9 cellular contexts compared by ENCODE assay signal in the genomic region with DNA sequence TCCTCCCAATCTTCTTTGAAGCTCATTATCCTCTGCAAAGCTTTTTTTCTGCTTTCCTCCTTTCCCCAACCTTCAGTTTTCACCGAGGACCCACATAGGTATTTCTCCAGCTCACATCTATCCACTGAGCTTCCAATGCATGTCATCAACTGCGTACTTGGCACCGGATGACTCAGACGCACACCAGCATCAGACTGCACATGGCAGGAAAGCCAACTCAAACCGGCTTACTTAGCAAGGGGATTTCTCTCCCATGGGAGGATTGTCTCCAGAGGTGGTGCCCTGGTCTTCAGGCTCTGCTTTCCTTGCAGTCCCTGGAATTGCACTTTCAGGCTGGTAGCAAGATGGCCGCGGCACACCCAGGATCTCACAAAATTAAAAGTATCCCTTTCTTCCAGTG. TPM values are rescaled to one million over a fixed set of nuclear protein-coding genes. Genes with fewer than 3 reads are reported as not detected.
DNase-seq lines count a peak whose midpoint lies in the region; ATAC-seq and TF ChIP-seq lines count a peak whose summit lies in the region.
"Had no signal": no experiment of that assay in that cellular context is flagged by ENCODE, and none has a peak within 500 bp of the region (broad histone marks: within the 10 kb centered on the region; RNA-seq: fewer than 3 reads in every experiment).

No MANE protein-coding gene starts in this region.

- in situ Hi-C loops in astrocyte of the spinal cord (cut with HindIII; ENCODE audit: low sequenced_read_pairs) = loop anchor here (5.0 kb wide), 1 partner anchor 47 kb away; no protein-coding TSS in a partner anchor
- in situ Hi-C loops in transverse colon (cut with MboI; ENCODE audit: low pct_ligation_motif_present in 1 of 4, low pct_unique_long_range_greater_than_20kb in 1 of 4, low sequenced_read_pairs in 3 of 4) = no loop called here

- H3K27me3 ChIP-seq in lower lobe of right lung (ENCODE audit: low read depth) (no peaks in the 10 kb centered on the region), transverse colon (no peaks in the 10 kb centered on the region)

- 73 to 81% methylated on average over 5 to 7 of the region's 7 CpGs for WGBS in transverse colon (ENCODE audit: low coverage in 1 of 2), 2 donors

- H3K36me3 ChIP-seq in lower lobe of right lung (peaks cover 1% of the 10 kb centered on the region), transverse colon (no peaks in the 10 kb centered on the region)

- intact Hi-C loops in lower lobe of right lung (cut with DNase I) = no loop called here
- intact Hi-C loops in transverse colon (cut with DNase I; ENCODE audit: low total_unique reads) = no loop called here

- ATAC-seq in lower lobe of right lung = no peak

- H3K27ac ChIP-seq in lower lobe of right lung (peak overlapping the region; percentile 93), transverse colon (peak overlapping the region; percentile 88 to 99 (median 96))
- H3K27ac ChIP-seq: SK-N-MC had no signal

- H3K4me1 ChIP-seq in lower lobe of right lung = peaks cover 26% of the 10 kb centered on the region
- peaks cover 19 to 35% (median 28%) of the 10 kb centered on the region in 4 donors for H3K4me1 ChIP-seq in transverse colon

- DNase-seq in activated CD4-positive, alpha-beta T cell treated with anti-CD3 and anti-CD28 coated beads for 48 hours = peak; percentile 26
- no peak for DNase-seq in activated CD4-positive, alpha-beta T cell treated with anti-CD3 and anti-CD28 coated beads, Interleukin-2, amount 50 U/mL, for 1 hour
- peak; percentile 39 for DNase-seq in astrocyte of the spinal cord (ENCODE audit: low read depth, low spot score)
- DNase-seq in lower lobe of right lung = no peak
- no peak for DNase-seq in transverse colon
- no peak for DNase-seq in iPS-NIHi7 (ENCODE audit: extremely low spot score)
- DNase-seq in NCI-H146 treated with DMSO at 0.1 percent for 48 hours (lab: John Stamatoyannopoulos, UW; ENCODE audit: unreplicated experiment) = no peak
- DNase-seq in cerebellum (ENCODE audit: low spot score) = no peak

- H3K9me3 ChIP-seq in lower lobe of right lung (no peaks in the 10 kb centered on the region), transverse colon (no peaks in the 10 kb centered on the region)

- no peak overlapping the region for H3K4me3 ChIP-seq in astrocyte of the spinal cord (ENCODE audit: low read depth, low read length)
- no peak overlapping the region for H3K4me3 ChIP-seq in lower lobe of right lung
- no peak overlapping the region for H3K4me3 ChIP-seq in transverse colon

- no peak for TF ChIP-seq EP300 in transverse colon (IDR thresholded peaks at IDR 0.05; ENCODE audit: low read depth)

- no peak for TF ChIP-seq POLR2A in transverse colon (IDR thresholded peaks at IDR 0.05)

- TF ChIP-seq CTCF in astrocyte of the spinal cord (IDR thresholded peaks at IDR 0.05; ENCODE audit: low read depth, low read length) (no peak), lower lobe of right lung (IDR thresholded peaks at IDR 0.05) (no peak), transverse colon (IDR thresholded peaks at IDR 0.05) (no peak)

RNA-seq across cellular contexts. Expression of a gene that starts 1.7 kb away (rescaled TPM):
- total RNA-seq in lower lobe of right lung (43.7 TPM), transverse colon (10 to 100 TPM; 37.0 to 68.7 (median 50.5) TPM), cerebellum (46.1 TPM)

Comparison
In these comparisons a context has a peak if more than half of its experiments do, and no peak if none do; other contexts are left out.
1. DNase-seq: peak in activated CD4-positive, alpha-beta T cell treated with anti-CD3 and anti-CD28 coated beads for 48 hours (single experiment) and astrocyte of the spinal cord (single experiment); none in activated CD4-positive, alpha-beta T cell treated with anti-CD3 and anti-CD28 coated beads, Interleukin-2, amount 50 U/mL, for 1 hour (single experiment), lower lobe of right lung (single experiment), transverse colon (single experiment), iPS-NIHi7 (single experiment), NCI-H146 treated with DMSO at 0.1 percent for 48 hours (single experiment) and cerebellum (single experiment).